Comparison of ENCODE assay signal across 20 cellular contexts in genomic region chr3:122797291-122797690, GRCh38. TPM values are rescaled to one million over a fixed set of nuclear protein-coding genes. Genes with fewer than 3 reads are reported as not detected.
DNase-seq lines count a peak whose midpoint lies in the region; ATAC-seq, FAIRE-seq and TF ChIP-seq lines count a peak whose summit lies in the region.
"Had no signal": no experiment of that assay in that cellular context is flagged by ENCODE, and none has a peak within 500 bp of the region (broad histone marks: within the 10 kb centered on the region; RNA-seq: fewer than 3 reads in every experiment).

No MANE protein-coding gene starts in this region.

- H3K4me3 ChIP-seq in keratinocyte (ENCODE audit: control insufficient read depth in 2 of 3, extremely low read depth in 1 of 3, insufficient read depth in 2 of 3, low read depth in 1 of 3, low read length in 3 of 3) (no peak overlapping the region), vagina (no peak overlapping the region)
- H3K4me3 ChIP-seq: BLaER1, cardiac muscle cell had no signal

- CTCF ChIA-PET in CD4-positive, alpha-beta T cell (lab: Charles Lee), result interaction anchor here (1.5 kb wide), 1 partner anchor 23 kb away, joined by 3 read pairs; no protein-coding TSS in a partner anchor

- peak; percentile 29 to 31 for DNase-seq in AML-193 (lab: John Stamatoyannopoulos, UW)
- no peak for DNase-seq in CD4-positive, alpha-beta T cell
- no peak for DNase-seq in keratinocyte (ENCODE audit: low read depth, low spot score)
- DNase-seq in DMS53 (lab: John Stamatoyannopoulos, UW), result no peak
- DNase-seq in vagina (ENCODE audit: extremely low spot score in 2 of 2), result no peak
- no peak for DNase-seq in NCI-H1092 treated with DMSO at 0.1 percent for 48 hours (lab: John Stamatoyannopoulos, UW)
- DNase-seq: activated CD8-positive, alpha-beta memory T cell treated with anti-CD3 and anti-CD28 coated beads, Interleukin-2, amount 10 ng/mL, durations not matched to agents 7 days and 5 days; DMS79 treated with DMSO at 0.1 percent for 48 hours; effector CD8-positive, alpha-beta T cell; NCI-H1048; NCI-H774; pancreas; stimulated activated naive B cell treated with anti-CD40 and anti-IgM and Interleukin-4, amounts not matched to agents 10 μg/mL and 1 μg/mL and 100 μg/mL, for 72 hours; transverse colon had no signal

- H3K36me3 ChIP-seq in keratinocyte (ENCODE audit: control insufficient read depth in 2 of 2, extremely low read depth in 1 of 2, insufficient read depth in 2 of 2, low read length in 2 of 2) (no peaks in the 10 kb centered on the region), vagina (no peaks in the 10 kb centered on the region)
- H3K36me3 ChIP-seq: BLaER1, cardiac muscle cell, pancreas, transverse colon had no signal

- peaks cover 11% of the 10 kb centered on the region for H3K79me2 ChIP-seq in keratinocyte (ENCODE audit: control insufficient read depth, insufficient read depth, low read length)

- H3K27me3 ChIP-seq in CD4-positive, alpha-beta T cell (ENCODE audit: control insufficient read depth, insufficient read depth, low read length), result no peaks in the 10 kb centered on the region
- H3K27me3 ChIP-seq in keratinocyte (ENCODE audit: control insufficient read depth, extremely low read depth, insufficient read depth, low read length) (no peaks in the 10 kb centered on the region), vagina (no peaks in the 10 kb centered on the region)
- H3K27me3 ChIP-seq: BLaER1, pancreas, transverse colon had no signal

- ATAC-seq in CD4-positive, alpha-beta T cell (ENCODE audit: poor library complexity), result no peak
- ATAC-seq in activated T-helper 17 cell treated with anti-CD3 and anti-CD28 coated beads, Interleukin-2, amount 50 U/mL, for 72 hours (replicated peaks), result peak; percentile 21
- ATAC-seq in GM18505 (IDR thresholded peaks at IDR 0.05; ENCODE audit: unreplicated experiment), result no peak
- ATAC-seq: activated CD8-positive, alpha-beta memory T cell treated with anti-CD3 and anti-CD28 coated beads, Interleukin-2, amount 10 ng/mL, durations not matched to agents 7 days and 5 days; pancreas; stimulated activated naive B cell treated with anti-CD40 and anti-IgM and Interleukin-4, amounts not matched to agents 10 μg/mL and 1 μg/mL and 100 μg/mL, for 72 hours had no signal

- H3K27ac Mint-ChIP-seq in CD4-positive, alpha-beta T cell, result peak overlapping the region; percentile 46
- no peak overlapping the region for H3K27ac Mint-ChIP-seq in activated T-helper 17 cell treated with anti-CD3 and anti-CD28 coated beads, Interleukin-2, amount 50 U/mL, for 72 hours
- H3K27ac Mint-ChIP-seq: activated CD8-positive, alpha-beta memory T cell treated with anti-CD3 and anti-CD28 coated beads, Interleukin-2, amount 10 ng/mL, durations not matched to agents 7 days and 5 days; activated naive CD4-positive, alpha-beta T cell treated with anti-CD3 and anti-CD28 coated beads, Interleukin-2, amount 50 U/mL, for 72 hours; stimulated activated naive B cell treated with anti-CD40 and anti-IgM and Interleukin-4, amounts not matched to agents 10 μg/mL and 1 μg/mL and 100 μg/mL, for 72 hours had no signal

- intact Hi-C loops in CD4-positive, alpha-beta T cell (cut with DNase I, micrococcal nuclease), result loop anchor here in 1 of 2 experiments (5.0 to 10.0 kb wide), 4 partner anchors 405 to 1252 kb away; partner anchors contain the start of genes FAM162A, MIX23, POLQ and SEC22A
- intact Hi-C loops in vagina (cut with DNase I), result no loop called here

- H3K9me3 ChIP-seq in CD4-positive, alpha-beta T cell (ENCODE audit: control insufficient read depth, low read length), result no peaks in the 10 kb centered on the region
- H3K9me3 ChIP-seq in keratinocyte (ENCODE audit: control insufficient read depth, low read depth, low read length) (no peaks in the 10 kb centered on the region), vagina (no peaks in the 10 kb centered on the region)
- H3K9me3 ChIP-seq: BLaER1, pancreas, transverse colon had no signal

- TF ChIP-seq POLR2A in GM18505 (IDR thresholded peaks at IDR 0.05; ENCODE audit: borderline replicate concordance, extremely low read depth, insufficient read depth, insufficient read length) (no peak), vagina (IDR thresholded peaks at IDR 0.05) (no peak)

- no peaks in the 10 kb centered on the region for H4K20me1 ChIP-seq in keratinocyte (ENCODE audit: control insufficient read depth, extremely low read depth, insufficient read depth, low read length)
- H4K20me1 ChIP-seq: BLaER1 had no signal

- H3K4me1 ChIP-seq in keratinocyte (ENCODE audit: control insufficient read depth, extremely low read depth, insufficient read depth, low read length) (peaks cover 51% of the 10 kb centered on the region), vagina (peaks cover 40% of the 10 kb centered on the region)

- TF ChIP-seq CTCF in CD4-positive, alpha-beta T cell (IDR thresholded peaks at IDR 0.05), result no peak
- TF ChIP-seq CTCF in keratinocyte (optimal IDR thresholded peaks at IDR 0.05 in 1 of 3, IDR thresholded peaks at IDR 0.05 in 1 of 3, conservative IDR thresholded peaks at IDR 0.05 in 1 of 3; ENCODE audit: extremely low read depth in 1 of 3, insufficient read depth in 2 of 3, low read length in 3 of 3), result no peak
- no peak for TF ChIP-seq CTCF in vagina (IDR thresholded peaks at IDR 0.05)

- dilution Hi-C loops in keratinocyte (cut with MboI; ENCODE audit: extremely low pct_ligation_motif_present, low sequenced_read_pairs), result no loop called here

- POLR2A ChIA-PET in CD4-positive, alpha-beta T cell (lab: Charles Lee), result interaction anchor here (1.1 kb wide), 1 partner anchor 13 kb away, joined by 3 read pairs; no protein-coding TSS in a partner anchor

- H3K4me3 Mint-ChIP-seq in CD4-positive, alpha-beta T cell, result peak overlapping the region; percentile 79
- peak overlapping the region; percentile 29 for H3K4me3 Mint-ChIP-seq in activated T-helper 17 cell treated with anti-CD3 and anti-CD28 coated beads, Interleukin-2, amount 50 U/mL, for 72 hours
- H3K4me3 Mint-ChIP-seq: activated CD8-positive, alpha-beta memory T cell treated with anti-CD3 and anti-CD28 coated beads, Interleukin-2, amount 10 ng/mL, durations not matched to agents 7 days and 5 days; stimulated activated naive B cell treated with anti-CD40 and anti-IgM and Interleukin-4, amounts not matched to agents 10 μg/mL and 1 μg/mL and 100 μg/mL, for 72 hours had no signal

- peaks cover 17% of the 10 kb centered on the region for H3K36me3 Mint-ChIP-seq in CD4-positive, alpha-beta T cell (ENCODE audit: low read depth)
- no peaks in the 10 kb centered on the region for H3K36me3 Mint-ChIP-seq in activated T-helper 17 cell treated with anti-CD3 and anti-CD28 coated beads, Interleukin-2, amount 50 U/mL, for 72 hours (ENCODE audit: low read depth)

- no peaks in the 10 kb centered on the region for H3K9me1 ChIP-seq in keratinocyte (ENCODE audit: control insufficient read depth, extremely low read depth, insufficient read depth, low read length)

- H3K9ac ChIP-seq in keratinocyte (ENCODE audit: control insufficient read depth, extremely low read depth, insufficient read depth, low read length), result no peak overlapping the region
- H3K9ac ChIP-seq: BLaER1 had no signal

- H3K9me3 Mint-ChIP-seq in CD4-positive, alpha-beta T cell, result no peaks in the 10 kb centered on the region
- no peaks in the 10 kb centered on the region for H3K9me3 Mint-ChIP-seq in activated T-helper 17 cell treated with anti-CD3 and anti-CD28 coated beads, Interleukin-2, amount 50 U/mL, for 72 hours
- H3K9me3 Mint-ChIP-seq: activated naive CD4-positive, alpha-beta T cell treated with anti-CD3 and anti-CD28 coated beads, Interleukin-2, amount 50 U/mL, for 72 hours; stimulated activated naive B cell treated with anti-CD40 and anti-IgM and Interleukin-4, amounts not matched to agents 10 μg/mL and 1 μg/mL and 100 μg/mL, for 72 hours had no signal

- H3K27me3 Mint-ChIP-seq in CD4-positive, alpha-beta T cell, result no peaks in the 10 kb centered on the region
- H3K27me3 Mint-ChIP-seq in activated T-helper 17 cell treated with anti-CD3 and anti-CD28 coated beads, Interleukin-2, amount 50 U/mL, for 72 hours, result no peaks in the 10 kb centered on the region
- H3K27me3 Mint-ChIP-seq: activated CD8-positive, alpha-beta memory T cell treated with anti-CD3 and anti-CD28 coated beads, Interleukin-2, amount 10 ng/mL, durations not matched to agents 7 days and 5 days; stimulated activated naive B cell treated with anti-CD40 and anti-IgM and Interleukin-4, amounts not matched to agents 10 μg/mL and 1 μg/mL and 100 μg/mL, for 72 hours had no signal

- peaks cover 32% of the 10 kb centered on the region for H3K4me1 Mint-ChIP-seq in CD4-positive, alpha-beta T cell (ENCODE audit: low read depth)
- peaks cover 20% of the 10 kb centered on the region for H3K4me1 Mint-ChIP-seq in activated T-helper 17 cell treated with anti-CD3 and anti-CD28 coated beads, Interleukin-2, amount 50 U/mL, for 72 hours

- no peak overlapping the region for H3K27ac ChIP-seq in CD4-positive, alpha-beta T cell (ENCODE audit: low read depth, low read length)
- H3K27ac ChIP-seq in keratinocyte (ENCODE audit: control insufficient read depth, insufficient read depth, low read length), result no peak overlapping the region
- H3K27ac ChIP-seq in vagina, result no peak overlapping the region
- H3K27ac ChIP-seq: BLaER1, cardiac muscle cell, pancreas had no signal

- no peak overlapping the region for H2AFZ ChIP-seq in keratinocyte (ENCODE audit: control insufficient read depth, low read length)

- H3K4me2 ChIP-seq in keratinocyte (ENCODE audit: control insufficient read depth, extremely low read depth, insufficient read depth, low read depth, low read length), result peak overlapping the region; percentile 36

- FAIRE-seq in keratinocyte (lab: Jason Lieb, UNC), result peak; percentile 32
- FAIRE-seq: pancreas, RCC 7860 had no signal

RNA-seq across cellular contexts. Expression of gene SLC49A4, which starts 2.4 kb away (rescaled TPM):
- total RNA-seq in CD4-positive, alpha-beta T cell, result 1 to 10 TPM; 4.7 to 5.1 TPM
- total RNA-seq in activated T-helper 17 cell treated with anti-CD3 and anti-CD28 coated beads, Interleukin-2, amount 50 U/mL, for 72 hours, result 1 to 10 TPM; 1.9 to 2.6 TPM
- 16.2 to 19.1 TPM (median 18.2 TPM) in 3 replicates for polyA plus RNA-seq in keratinocyte
- polyA plus RNA-seq in keratinocyte (2011; ENCODE audit: low read depth), result 9.5 TPM
- 9.0 and 14.1 TPM in 2 replicates for polyA plus RNA-seq in keratinocyte (2011; cell fraction: cytosol; rRNA removed)
- polyA plus RNA-seq in keratinocyte (2011; cell fraction: nucleus; rRNA removed), result 19.9 and 28.4 TPM in 2 replicates
- polyA plus RNA-seq in keratinocyte (2012; ENCODE audit: low replicate concordance), result 12.7 and 19.0 TPM in 2 replicates
- 14.8 to 24.9 TPM (median 20.4 TPM) in 3 replicates for polyA minus RNA-seq in keratinocyte
- polyA minus RNA-seq in keratinocyte (2011; cell fraction: cytosol; rRNA and poly(A)+ RNA removed), result 22.3 TPM
- 31.8 and 54.2 TPM in 2 replicates for polyA minus RNA-seq in keratinocyte (2011; cell fraction: nucleus; rRNA and poly(A)+ RNA removed)
- 15.7 TPM for total RNA-seq in vagina

RNA-seq across cellular contexts. Expression of gene HSPBAP1, which starts 3.7 kb away (rescaled TPM):
- 10 to 100 TPM in 1 of 2 experiments, 1 to 10 TPM in 1; 9.3 to 11.0 TPM for total RNA-seq in CD4-positive, alpha-beta T cell
- 1 to 10 TPM; 5.1 to 6.7 TPM for total RNA-seq in activated T-helper 17 cell treated with anti-CD3 and anti-CD28 coated beads, Interleukin-2, amount 50 U/mL, for 72 hours
- polyA plus RNA-seq in keratinocyte, result 4.8 to 9.5 TPM (median 6.6 TPM) in 3 replicates
- polyA plus RNA-seq in keratinocyte (2011; ENCODE audit: low read depth), result 26.7 TPM
- polyA plus RNA-seq in keratinocyte (2011; cell fraction: cytosol; rRNA removed), result 2.8 and 5.1 TPM in 2 replicates
- 14.1 and 14.6 TPM in 2 replicates for polyA plus RNA-seq in keratinocyte (2011; cell fraction: nucleus; rRNA removed)
- polyA plus RNA-seq in keratinocyte (2012; ENCODE audit: low replicate concordance), result 3.2 and 17.1 TPM in 2 replicates
- polyA minus RNA-seq in keratinocyte, result 0.75 to 8.0 TPM (median 4.4 TPM) in 3 replicates
- polyA minus RNA-seq in keratinocyte (2011; cell fraction: cytosol; rRNA and poly(A)+ RNA removed), result 2.5 TPM
- polyA minus RNA-seq in keratinocyte (2011; cell fraction: nucleus; rRNA and poly(A)+ RNA removed), result 4.9 and 9.5 TPM in 2 replicates
- 9.8 TPM for total RNA-seq in vagina

Comparison
In these comparisons a context has a peak if more than half of its experiments do, and no peak if none do; other contexts are left out.
1. DNase-seq: peak in AML-193 (2 of 2); none in CD4-positive, alpha-beta T cell (0 of 10), keratinocyte (single experiment), DMS53 (single experiment), vagina (0 of 2) and NCI-H1092 treated with DMSO at 0.1 percent for 48 hours (single experiment).